In the genomic region with DNA sequence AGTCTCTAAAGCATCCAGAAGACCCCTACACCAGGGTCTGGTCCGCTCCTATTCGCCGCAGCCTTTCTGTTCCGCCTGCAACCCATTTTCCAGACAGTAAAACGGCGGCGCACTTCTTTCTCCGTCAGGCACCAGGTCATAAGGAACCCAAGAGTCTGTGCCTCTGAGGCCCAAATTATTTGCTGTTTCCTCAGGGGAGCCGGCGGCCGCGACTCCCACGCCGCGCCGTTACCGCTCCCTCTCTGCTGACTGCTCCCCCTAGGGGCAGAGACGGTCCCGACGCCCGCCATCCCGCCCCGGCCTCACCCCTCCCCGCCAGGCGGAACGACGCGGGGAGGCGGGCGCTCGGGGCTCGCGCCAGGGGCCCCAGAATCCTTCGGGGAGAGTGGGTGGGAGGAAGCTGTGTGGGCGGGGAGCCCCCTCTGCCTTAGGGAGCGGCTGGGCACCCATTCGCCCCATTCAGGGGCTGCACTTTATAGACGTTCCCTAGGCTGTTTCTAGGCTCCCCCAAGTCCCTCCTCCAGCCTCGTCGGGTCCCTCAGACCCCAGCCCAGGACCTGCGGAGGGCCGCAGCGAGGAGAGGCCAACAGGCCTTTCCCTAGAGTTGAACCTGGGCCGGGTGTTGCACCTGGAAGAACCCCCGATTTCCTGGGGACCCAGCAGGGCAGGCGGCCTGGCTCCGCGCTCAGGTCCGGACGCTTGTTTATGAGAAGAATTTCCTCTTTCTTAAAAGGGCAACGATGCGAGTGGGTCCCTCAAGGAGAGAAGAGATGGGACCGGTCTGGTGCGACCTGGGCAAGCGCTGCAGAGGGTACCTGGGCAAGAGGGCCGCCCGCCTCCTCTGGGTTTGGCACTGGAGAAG, we compare ENCODE assay signal across 8 cellular contexts. TPM values are rescaled to one million over a fixed set of nuclear protein-coding genes. Genes with fewer than 3 reads are reported as not detected.
DNase-seq lines count a peak whose midpoint lies in the region; ATAC-seq and TF ChIP-seq lines count a peak whose summit lies in the region.

No MANE protein-coding gene starts in this region.

- H3K9me3 ChIP-seq in SK-N-MC (ENCODE audit: low read depth, low read length) (no peaks in the 10 kb centered on the region), osteoblast (ENCODE audit: low read depth, low read length) (no peaks in the 10 kb centered on the region), thoracic aorta (no peaks in the 10 kb centered on the region)

- H3K27ac ChIP-seq in SK-N-MC (peak overlapping the region; percentile 97), osteoblast (ENCODE audit: low read depth, low read length) (peak overlapping the region; percentile 81), thoracic aorta (peak overlapping the region; percentile 99 to 100)

- TF ChIP-seq CTCF in GM10248 (IDR thresholded peaks at IDR 0.05; ENCODE audit: control extremely low read depth, extremely low read depth, low read depth, missing control alignments) = peak; percentile 77
- TF ChIP-seq CTCF in osteoblast (IDR thresholded peaks at IDR 0.05; ENCODE audit: extremely low read depth, low read depth, low read length) = peak; percentile 66
- peak; percentile 93 for TF ChIP-seq CTCF in thoracic aorta (IDR thresholded peaks at IDR 0.05)

- H3K36me3 ChIP-seq in SK-N-MC (ENCODE audit: insufficient read depth, low read length) (no peaks in the 10 kb centered on the region), osteoblast (ENCODE audit: insufficient read depth, low read length) (no peaks in the 10 kb centered on the region), thoracic aorta (no peaks in the 10 kb centered on the region)

- H4K20me1 ChIP-seq in osteoblast (ENCODE audit: insufficient read depth, low read length) = peaks cover under 1% of the 10 kb centered on the region

- POLR2A ChIA-PET in GM10248 (lab: Yijun Ruan, JAX) = interaction anchor here (0.6 to 1.3 kb wide), 2 partner anchors 9 to 500 kb away, joined by 3 to 8 read pairs; no protein-coding TSS in a partner anchor

- H3K4me1 ChIP-seq in osteoblast (ENCODE audit: insufficient read depth, low read length) (peaks cover 19% of the 10 kb centered on the region), thoracic aorta (ENCODE audit: control insufficient read depth in 1 of 2, low read depth in 2 of 2) (peaks cover 5 to 16% of the 10 kb centered on the region in 2 donors)

- no peaks in the 10 kb centered on the region for H3K36me3 Mint-ChIP-seq in activated naive CD4-positive, alpha-beta T cell treated with anti-CD3 and anti-CD28 coated beads, Interleukin-2, amount 50 U/mL, for 72 hours

- peak; percentile 93 for DNase-seq in GM10248 (ENCODE audit: extremely low spot score)
- DNase-seq in NCI-H1048 (lab: John Stamatoyannopoulos, UW) = peak; percentile 86
- peak; percentile 89 for DNase-seq in SK-N-MC (ENCODE audit: low read depth, low spot score)
- peak; percentile 77 to 94 for DNase-seq in activated naive CD4-positive, alpha-beta T cell treated with anti-CD3 and anti-CD28 coated beads, Interleukin-2, amount 50 U/mL, for 72 hours (ENCODE audit: low spot score in 2 of 2)
- DNase-seq in glomerular visceral epithelial cell (ENCODE audit: extremely low spot score) = peak; percentile 98
- peak; percentile 98 for DNase-seq in osteoblast (ENCODE audit: insufficient read length, low spot score, missing footprints)
- no peak for DNase-seq in thoracic aorta (ENCODE audit: low spot score)

- peak overlapping the region; percentile 88 for H3K4me2 ChIP-seq in osteoblast (ENCODE audit: insufficient read depth, low read length)

- H3K27me3 ChIP-seq in osteoblast (ENCODE audit: insufficient read depth, low read length) (no peaks in the 10 kb centered on the region), thoracic aorta (replicated peaks; ENCODE audit: insufficient read depth) (no peaks in the 10 kb centered on the region)

- CTCF ChIA-PET in GM10248 (lab: Yijun Ruan, JAX) = interaction anchor here (0.6 to 6.4 kb wide), 22 partner anchors 9 to 485 kb away, joined by 3 to 59 read pairs (median 4); a partner anchor contains a TSS

- H3K4me3 ChIP-seq in SK-N-MC (peak overlapping the region; percentile 94), osteoblast (ENCODE audit: insufficient read depth, low read length) (peak overlapping the region; percentile 80), thoracic aorta (peak overlapping the region; percentile 79)

- no peaks in the 10 kb centered on the region for H3K9me3 Mint-ChIP-seq in activated naive CD4-positive, alpha-beta T cell treated with anti-CD3 and anti-CD28 coated beads, Interleukin-2, amount 50 U/mL, for 72 hours

- peak overlapping the region; percentile 90 for H3K9ac ChIP-seq in SK-N-MC (ENCODE audit: insufficient read length)

- peak overlapping the region; percentile 95 for H2AFZ ChIP-seq in osteoblast (ENCODE audit: low read length)

- ATAC-seq in HG02610 (IDR thresholded peaks at IDR 0.05; ENCODE audit: unreplicated experiment) (peak; percentile 50), thoracic aorta (ENCODE audit: insufficient number of reproducible peaks, low FRiP score, low read depth) (peak; percentile 61)
- ATAC-seq in activated naive CD4-positive, alpha-beta T cell treated with anti-CD3 and anti-CD28 coated beads, Interleukin-2, amount 50 U/mL, for 72 hours = peak; percentile 60 to 69

- peaks cover 10% of the 10 kb centered on the region for H3K79me2 ChIP-seq in osteoblast (ENCODE audit: insufficient read depth, low read length)

- H3K27ac Mint-ChIP-seq in activated naive CD4-positive, alpha-beta T cell treated with anti-CD3 and anti-CD28 coated beads, Interleukin-2, amount 50 U/mL, for 72 hours = peak overlapping the region; percentile 80 to 85

RNA-seq across cellular contexts. Expression of a gene that starts 3.6 kb away (rescaled TPM):
- 10 to 100 TPM in 1 of 2 donors, 1 to 10 TPM in 1; 8.1 to 86.8 TPM for total RNA-seq in activated naive CD4-positive, alpha-beta T cell treated with anti-CD3 and anti-CD28 coated beads, Interleukin-2, amount 50 U/mL, for 72 hours
- 53.3 and 71.7 TPM in 2 replicates for total RNA-seq in osteoblast
- 100 to 1,000 TPM; 141 to 182 TPM for total RNA-seq in thoracic aorta

RNA-seq across cellular contexts. Expression of a gene that starts 14.0 kb away (rescaled TPM):
- not detected for total RNA-seq in activated naive CD4-positive, alpha-beta T cell treated with anti-CD3 and anti-CD28 coated beads, Interleukin-2, amount 50 U/mL, for 72 hours
- 0.29 and 0.36 TPM in 2 replicates for total RNA-seq in osteoblast
- 100 to 1,000 TPM; 122 to 190 TPM for total RNA-seq in thoracic aorta

RNA-seq across cellular contexts. Expression of a gene that starts 22.9 kb away (rescaled TPM):
- not detected for total RNA-seq in activated naive CD4-positive, alpha-beta T cell treated with anti-CD3 and anti-CD28 coated beads, Interleukin-2, amount 50 U/mL, for 72 hours
- total RNA-seq in osteoblast (under 0.01 TPM in 1 of 2 replicates, not detected in the other), thoracic aorta (1 to 10 TPM in 1 of 2 donors, not detected in 1; 3.6 TPM)

RNA-seq across cellular contexts. Expression of a gene that starts 39.4 kb away (rescaled TPM):
- not detected for total RNA-seq in activated naive CD4-positive, alpha-beta T cell treated with anti-CD3 and anti-CD28 coated beads, Interleukin-2, amount 50 U/mL, for 72 hours
- total RNA-seq in osteoblast = not detected in 2 replicates
- total RNA-seq in thoracic aorta = not detected

Comparison
In these comparisons a context has a peak if more than half of its experiments do, and no peak if none do; other contexts are left out.
1. RNA of a gene that starts 14.0 kb away (total RNA-seq): 122 to 190 TPM in thoracic aorta; 0.29 to 0.36 TPM in osteoblast and not detected in activated naive CD4-positive, alpha-beta T cell treated with anti-CD3 and anti-CD28 coated beads, Interleukin-2, amount 50 U/mL, for 72 hours; every median in the first group is over 10 times any median in the second.
2. Peak in every context shown above with its lines, with median percentiles within 50 percentile points of each other: CTCF ChIP-seq, ATAC-seq, H3K27ac ChIP-seq and H3K4me3 ChIP-seq.